Comparison of ENCODE assay signal across 7 cellular contexts in the genomic region with DNA sequence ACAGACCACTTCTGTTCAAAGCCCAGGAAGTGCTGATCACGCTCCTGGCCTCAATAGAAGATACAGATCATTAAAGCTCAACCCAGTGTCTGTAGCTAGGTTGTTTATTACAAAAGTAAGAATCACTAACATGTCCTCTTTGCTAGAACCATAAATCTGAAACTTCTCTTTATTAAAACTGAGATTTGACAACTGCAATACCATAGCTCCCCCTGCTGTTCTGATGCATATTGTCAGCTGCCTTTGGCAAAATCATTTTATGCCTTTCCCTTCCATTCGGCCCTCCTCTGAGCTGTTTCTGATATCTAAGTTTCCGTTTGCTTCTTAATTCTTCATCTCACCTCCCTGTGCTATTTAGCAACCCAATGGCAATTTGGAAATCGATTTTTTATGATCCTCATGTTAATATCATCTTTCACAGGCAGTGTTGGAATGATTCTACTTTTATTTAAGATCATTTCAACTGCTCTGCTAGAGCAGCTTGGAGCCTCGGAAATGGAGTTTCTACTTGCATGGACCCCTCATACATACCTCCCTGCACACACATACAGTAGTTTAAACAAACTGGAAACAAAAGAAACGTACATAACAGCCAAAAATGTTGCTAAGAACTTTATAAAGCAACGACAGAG.
DNase-seq lines count a peak whose midpoint lies in the region; ATAC-seq and TF ChIP-seq lines count a peak whose summit lies in the region.

No MANE protein-coding gene starts in this region.

- H3K9me3 Mint-ChIP-seq in activated T-helper 17 cell treated with anti-CD3 and anti-CD28 coated beads, Interleukin-2, amount 50 U/mL, for 72 hours, result no peaks in the 10 kb centered on the region

- ATAC-seq in GM19452 (IDR thresholded peaks at IDR 0.05; ENCODE audit: unreplicated experiment) (peak; percentile 67), HG03571 (IDR thresholded peaks at IDR 0.05; ENCODE audit: unreplicated experiment) (peak; percentile 77)
- ATAC-seq in activated T-helper 17 cell treated with anti-CD3 and anti-CD28 coated beads, Interleukin-2, amount 50 U/mL, for 72 hours (replicated peaks), result no peak

- POLR2A ChIA-PET in PC-9 (lab: Charles Lee; ENCODE audit: unreplicated experiment), result no interaction called here

- no peak overlapping the region for H3K27ac ChIP-seq in PC-9
- H3K27ac ChIP-seq in dorsolateral prefrontal cortex, result no peak overlapping the region

- H3K4me3 Mint-ChIP-seq in activated T-helper 17 cell treated with anti-CD3 and anti-CD28 coated beads, Interleukin-2, amount 50 U/mL, for 72 hours, result no peak overlapping the region

- H4K20me1 ChIP-seq in PC-9 (ENCODE audit: insufficient read depth), result no peaks in the 10 kb centered on the region; the same call in 1 of the 2 replicates

- H3K36me3 ChIP-seq in PC-9 (ENCODE audit: low read depth), result no peaks in the 10 kb centered on the region

- H3K27me3 ChIP-seq in PC-9 (ENCODE audit: insufficient read depth, low read depth) (0 out of 2 replicates have a peak, but pooled peaks cover 2% of the 10 kb centered on the region), dorsolateral prefrontal cortex (peaks cover 0 to 4% (median 0%) of the 10 kb centered on the region in 45 donors)

- peaks cover 3% of the 10 kb centered on the region for H3K27me3 Mint-ChIP-seq in activated T-helper 17 cell treated with anti-CD3 and anti-CD28 coated beads, Interleukin-2, amount 50 U/mL, for 72 hours

- H3F3A ChIP-seq in PC-9 (ENCODE audit: insufficient read depth, low read depth), result no peaks in the 10 kb centered on the region

- no peak overlapping the region for H3K4me2 ChIP-seq in PC-9

- no peaks in the 10 kb centered on the region for H3K9me3 ChIP-seq in PC-9 (ENCODE audit: insufficient read depth, low read depth)

- H3K4me3 ChIP-seq in PC-9 (no peak overlapping the region), dorsolateral prefrontal cortex (peak overlapping the region in 31 of 59 donors; percentile 6 to 45 (median 30))

- no peak overlapping the region for H2AFZ ChIP-seq in PC-9

- H3K4me1 Mint-ChIP-seq in activated T-helper 17 cell treated with anti-CD3 and anti-CD28 coated beads, Interleukin-2, amount 50 U/mL, for 72 hours, result no peaks in the 10 kb centered on the region

- peak; percentile 29 for DNase-seq in EL
- peak in 1 of 2 experiments; percentile 13 for DNase-seq in PC-9
- peak in 3 of 10 donors; percentile 12 to 50 (median 14) for DNase-seq in dorsolateral prefrontal cortex
- DNase-seq in mucosa of gallbladder (ENCODE audit: low spot score), result peak; percentile 38

- no peak overlapping the region for H3K27ac Mint-ChIP-seq in activated T-helper 17 cell treated with anti-CD3 and anti-CD28 coated beads, Interleukin-2, amount 50 U/mL, for 72 hours

- H3K36me3 Mint-ChIP-seq in activated T-helper 17 cell treated with anti-CD3 and anti-CD28 coated beads, Interleukin-2, amount 50 U/mL, for 72 hours (ENCODE audit: low read depth), result no peaks in the 10 kb centered on the region

- peak; percentile 78 for TF ChIP-seq CTCF in PC-9 (conservative IDR thresholded peaks at IDR 0.05)
- peak; percentile 75 to 96 (median 86) for TF ChIP-seq CTCF in dorsolateral prefrontal cortex (IDR thresholded peaks at IDR 0.05 in 54 of 56, conservative IDR thresholded peaks at IDR 0.05 in 2 of 56; ENCODE audit: low read depth in 1 of 56, partially characterized antibody in 56 of 56)

- no peaks in the 10 kb centered on the region for H3K4me1 ChIP-seq in PC-9 (replicated peaks; ENCODE audit: insufficient read depth)

- no TSS peak for BruUV-seq in PC-9 (replicated peaks; lab: Mats Ljungman, UMichigan)

- H3K9me2 ChIP-seq in PC-9 (ENCODE audit: insufficient read depth), result no peaks in the 10 kb centered on the region

- CTCF ChIA-PET in PC-9 (lab: Charles Lee), result interaction anchor here (0.7 to 1.4 kb wide), 2 partner anchors 937 to 1703 kb away, joined by 3 to 4 read pairs; no protein-coding TSS in a partner anchor

- H3K79me2 ChIP-seq in PC-9 (ENCODE audit: low read depth), result no peaks in the 10 kb centered on the region

- intact Hi-C loops in PC-9 (cut with micrococcal nuclease; ENCODE audit: unreplicated experiment), result loop anchor here (1.0 kb wide), 1 partner anchor 940 kb away; no protein-coding TSS in a partner anchor
- intact Hi-C loops in dorsolateral prefrontal cortex (cut with DNase I), result loop anchor here (2.0 to 10.0 kb wide), 5 partner anchors 492 to 941 kb away; no protein-coding TSS in a partner anchor
